In genomic region chr2:169325886-169326285, GRCh38 we compare ENCODE assay signal across 3 cellular contexts. TPM values are rescaled to one million over a fixed set of nuclear protein-coding genes. Genes with fewer than 3 reads are reported as not detected.
"Had no signal": no experiment of that assay in that cellular context is flagged by ENCODE, and none has a peak within 500 bp of the region (broad histone marks: within the 10 kb centered on the region; RNA-seq: fewer than 3 reads in every experiment).

No MANE protein-coding gene starts in this region.

RNA-seq across cellular contexts. Expression of gene LRP2, which starts 36.4 kb away (rescaled TPM):
- total RNA-seq: activated B cell treated with CpG ODN at 0.5 μM for 24 hours; T-helper 1 cell treated with Interleukin-12 subunit alpha and Interleukin-12 subunit beta and Interleukin-4 antibody, amounts not matched to agents 30 ng/mL and 1 ng/mL, for 36 hours; T-helper 17 cell had no signal
